ENCODE assay signal across 13 cellular contexts in genomic region chrX:2628751-2629315, GRCh38.
DNase-seq lines count a peak whose midpoint lies in the region; ATAC-seq, FAIRE-seq and TF ChIP-seq lines count a peak whose summit lies in the region.
"Had no signal": no experiment of that assay in that cellular context is flagged by ENCODE, and none has a peak within 500 bp of the region (broad histone marks: within the 10 kb centered on the region; RNA-seq: fewer than 3 reads in every experiment).

No MANE protein-coding gene starts in this region.

- H3K4me3 Mint-ChIP-seq in activated CD4-positive, alpha-beta T cell treated with anti-CD3 and anti-CD28 coated beads, Interleukin-2, amount 10 ng/mL, durations not matched to agents 24 days and 14 days, result peak overlapping the region; percentile 32
- peak overlapping the region; percentile 75 for H3K4me3 Mint-ChIP-seq in effector memory CD8-positive, alpha-beta T cell
- peak overlapping the region in 1 of 2 donors; percentile 76 for H3K4me3 Mint-ChIP-seq in stimulated activated naive B cell treated with anti-CD40 and anti-IgM and Interleukin-4, amounts not matched to agents 10 μg/mL and 1 μg/mL and 100 μg/mL, for 72 hours

- DNase-seq in activated CD4-positive, alpha-beta T cell treated with anti-CD3 and anti-CD28 coated beads, Interleukin-2, amount 10 ng/mL, durations not matched to agents 24 days and 14 days, result peak; percentile 64
- no peak for DNase-seq in activated CD4-positive, alpha-beta T cell treated with anti-CD3 and anti-CD28 coated beads, Interleukin-2, amount 50 U/mL, for 4 hours
- DNase-seq in Peyer's patch, result no peak
- DNase-seq in effector memory CD8-positive, alpha-beta T cell, result peak; percentile 18 to 49 (median 18)
- no peak for DNase-seq in stimulated activated naive B cell treated with anti-CD40 and anti-IgM and Interleukin-4, amounts not matched to agents 10 μg/mL and 1 μg/mL and 100 μg/mL, for 72 hours
- no peak for DNase-seq in DMS53 (lab: John Stamatoyannopoulos, UW)
- DNase-seq in RCC 7860 (ENCODE audit: low spot score), result no peak
- DNase-seq: activated effector memory CD4-positive, alpha-beta T cell treated with Interleukin-2 at 50 U/mL for 16 hours; GDM1; NCI-H1092 treated with DMSO at 0.1 percent for 48 hours; stimulated activated CD4-positive, alpha-beta T cell treated with anti-CD3 and anti-CD28 coated beads, Interleukin-12 subunit alpha, Interleukin-12 subunit beta, amount 100 ng/mL, for 4 hours had no signal

- peak; percentile 48 for ATAC-seq in effector memory CD8-positive, alpha-beta T cell (replicated peaks)
- ATAC-seq in stimulated activated naive B cell treated with anti-CD40 and anti-IgM and Interleukin-4, amounts not matched to agents 10 μg/mL and 1 μg/mL and 100 μg/mL, for 72 hours (replicated peaks), result peak; percentile 25 to 33
- no peak for ATAC-seq in HG03095 (IDR thresholded peaks at IDR 0.05; ENCODE audit: unreplicated experiment)

- no peaks in the 10 kb centered on the region for H3K27me3 ChIP-seq in Peyer's patch

- TF ChIP-seq CTCF in Peyer's patch (IDR thresholded peaks at IDR 0.05), result no peak

- peaks cover 44% of the 10 kb centered on the region for H3K9me3 Mint-ChIP-seq in activated CD4-positive, alpha-beta T cell treated with anti-CD3 and anti-CD28 coated beads, Interleukin-2, amount 10 ng/mL, durations not matched to agents 24 days and 14 days
- peaks cover 24 to 29% of the 10 kb centered on the region in 2 donors for H3K9me3 Mint-ChIP-seq in effector memory CD8-positive, alpha-beta T cell
- peaks cover 32% of the 10 kb centered on the region in 2 donors for H3K9me3 Mint-ChIP-seq in stimulated activated naive B cell treated with anti-CD40 and anti-IgM and Interleukin-4, amounts not matched to agents 10 μg/mL and 1 μg/mL and 100 μg/mL, for 72 hours

- H3K27ac Mint-ChIP-seq in activated CD4-positive, alpha-beta T cell treated with anti-CD3 and anti-CD28 coated beads, Interleukin-2, amount 10 ng/mL, durations not matched to agents 24 days and 14 days, result peak overlapping the region; percentile 82
- peak overlapping the region; percentile 98 to 99 for H3K27ac Mint-ChIP-seq in effector memory CD8-positive, alpha-beta T cell
- H3K27ac Mint-ChIP-seq in stimulated activated naive B cell treated with anti-CD40 and anti-IgM and Interleukin-4, amounts not matched to agents 10 μg/mL and 1 μg/mL and 100 μg/mL, for 72 hours, result peak overlapping the region; percentile 97

- H3K36me3 ChIP-seq in Peyer's patch, result peaks cover 0 to 42% (median 0%) of the 10 kb centered on the region in 3 donors

- H3K27me3 Mint-ChIP-seq in activated CD4-positive, alpha-beta T cell treated with anti-CD3 and anti-CD28 coated beads, Interleukin-2, amount 10 ng/mL, durations not matched to agents 24 days and 14 days, result no peaks in the 10 kb centered on the region
- H3K27me3 Mint-ChIP-seq in effector memory CD8-positive, alpha-beta T cell, result no peaks in the 10 kb centered on the region
- H3K27me3 Mint-ChIP-seq in stimulated activated naive B cell treated with anti-CD40 and anti-IgM and Interleukin-4, amounts not matched to agents 10 μg/mL and 1 μg/mL and 100 μg/mL, for 72 hours, result no peaks in the 10 kb centered on the region

- peak overlapping the region; percentile 61 to 80 (median 78) for H3K27ac ChIP-seq in Peyer's patch

- H3K36me3 Mint-ChIP-seq in activated CD4-positive, alpha-beta T cell treated with anti-CD3 and anti-CD28 coated beads, Interleukin-2, amount 10 ng/mL, durations not matched to agents 24 days and 14 days (ENCODE audit: low read depth), result peaks cover 79% of the 10 kb centered on the region
- peaks cover 64% of the 10 kb centered on the region for H3K36me3 Mint-ChIP-seq in effector memory CD8-positive, alpha-beta T cell (ENCODE audit: insufficient read depth)
- H3K36me3 Mint-ChIP-seq in stimulated activated naive B cell treated with anti-CD40 and anti-IgM and Interleukin-4, amounts not matched to agents 10 μg/mL and 1 μg/mL and 100 μg/mL, for 72 hours, result peaks cover 75 to 79% of the 10 kb centered on the region in 2 donors

- peaks cover 32% of the 10 kb centered on the region for H3K4me1 Mint-ChIP-seq in activated CD4-positive, alpha-beta T cell treated with anti-CD3 and anti-CD28 coated beads, Interleukin-2, amount 10 ng/mL, durations not matched to agents 24 days and 14 days
- H3K4me1 Mint-ChIP-seq in effector memory CD8-positive, alpha-beta T cell (ENCODE audit: low read depth in 2 of 2), result peaks cover 33 to 43% of the 10 kb centered on the region in 2 donors
- H3K4me1 Mint-ChIP-seq in stimulated activated naive B cell treated with anti-CD40 and anti-IgM and Interleukin-4, amounts not matched to agents 10 μg/mL and 1 μg/mL and 100 μg/mL, for 72 hours, result peaks cover 46 to 57% of the 10 kb centered on the region in 2 donors

- no peak for TF ChIP-seq POLR2A in Peyer's patch (IDR thresholded peaks at IDR 0.05)

- intact Hi-C loops in activated CD4-positive, alpha-beta T cell treated with anti-CD3 and anti-CD28 coated beads, Interleukin-2, amount 10 ng/mL, durations not matched to agents 24 days and 14 days (cut with micrococcal nuclease), result no loop called here

- peaks cover 0 to 13% (median 6%) of the 10 kb centered on the region in 4 donors for H3K9me3 ChIP-seq in Peyer's patch

- no peaks in the 10 kb centered on the region for H3K4me1 ChIP-seq in Peyer's patch

- no peak for FAIRE-seq in RCC 7860 (lab: Jason Lieb, UNC)
- FAIRE-seq: H54 had no signal

- H3K4me3 ChIP-seq in Peyer's patch, result no peak overlapping the region

Comparison
In these comparisons a context has a peak if more than half of its experiments do, and no peak if none do; other contexts are left out.
1. DNase-seq: peak in activated CD4-positive, alpha-beta T cell treated with anti-CD3 and anti-CD28 coated beads, Interleukin-2, amount 10 ng/mL, durations not matched to agents 24 days and 14 days (single experiment) and effector memory CD8-positive, alpha-beta T cell (3 of 3); none in activated CD4-positive, alpha-beta T cell treated with anti-CD3 and anti-CD28 coated beads, Interleukin-2, amount 50 U/mL, for 4 hours (0 of 2), Peyer's patch (0 of 3), stimulated activated naive B cell treated with anti-CD40 and anti-IgM and Interleukin-4, amounts not matched to agents 10 μg/mL and 1 μg/mL and 100 μg/mL, for 72 hours (single experiment), DMS53 (single experiment) and RCC 7860 (single experiment).
2. Peak in every context shown above with its lines, with median percentiles within 50 percentile points of each other: H3K27ac Mint-ChIP-seq.